Comparison of ENCODE assay signal across 9 cellular contexts in the genomic region with DNA sequence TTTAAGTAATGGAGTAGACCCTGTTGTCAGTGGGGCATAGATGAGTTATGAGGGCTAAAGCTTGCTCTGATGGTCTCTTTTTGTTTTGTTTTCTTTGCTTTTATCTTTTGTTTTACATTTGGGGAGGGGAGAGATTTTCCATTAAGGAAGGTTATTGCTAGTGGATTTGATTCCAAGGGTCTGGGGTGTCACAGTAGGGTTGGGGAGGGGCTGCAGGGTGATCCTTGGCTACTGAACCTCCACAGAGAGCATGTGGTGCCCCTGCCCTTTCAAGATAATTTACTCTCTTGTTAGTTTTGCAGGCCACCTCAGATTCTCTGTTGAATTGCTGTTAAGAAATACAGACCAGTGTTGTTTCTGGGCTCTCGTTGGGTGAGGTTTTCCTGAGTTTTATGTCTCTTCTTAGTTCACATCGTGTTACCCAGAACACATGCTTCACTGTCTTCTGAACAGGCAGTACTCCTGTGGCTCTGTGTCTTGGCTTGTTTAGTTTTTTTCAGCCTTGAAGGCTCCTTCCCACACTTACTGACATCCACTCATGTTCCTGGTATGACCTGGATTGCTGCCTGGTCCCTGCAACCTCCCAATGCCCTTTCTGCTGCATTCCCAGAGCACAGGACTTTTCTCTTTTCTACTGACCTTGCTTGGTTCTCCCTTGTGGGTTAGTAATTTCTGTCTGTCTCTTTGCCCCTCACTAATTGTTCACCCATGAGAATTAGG. TPM values are rescaled to one million over a fixed set of nuclear protein-coding genes. Genes with fewer than 3 reads are reported as not detected.
DNase-seq lines count a peak whose midpoint lies in the region; ATAC-seq and TF ChIP-seq lines count a peak whose summit lies in the region.
"Had no signal": no experiment of that assay in that cellular context is flagged by ENCODE, and none has a peak within 500 bp of the region (broad histone marks: within the 10 kb centered on the region; RNA-seq: fewer than 3 reads in every experiment).

No MANE protein-coding gene starts in this region.

- no peak overlapping the region for H2AFZ ChIP-seq in Loucy (ENCODE audit: low read length)

- H3K9me3 ChIP-seq in Loucy (ENCODE audit: insufficient read depth, low read depth, low read length): no peaks in the 10 kb centered on the region

- H3K27me3 ChIP-seq in Loucy (ENCODE audit: insufficient read depth, low read length, poor library complexity, severe bottlenecking): no peaks in the 10 kb centered on the region

- peaks cover 0 to 4% (median 0%) of the 10 kb centered on the region in 3 donors for H3K36me3 Mint-ChIP-seq in naive thymus-derived CD8-positive, alpha-beta T cell

- H3K79me2 ChIP-seq in Loucy (ENCODE audit: insufficient read depth, low read length): peaks cover 81% of the 10 kb centered on the region

- no peaks in the 10 kb centered on the region for H3K9me3 Mint-ChIP-seq in naive thymus-derived CD8-positive, alpha-beta T cell

- H3F3A ChIP-seq in Loucy (ENCODE audit: low read depth): no peaks in the 10 kb centered on the region

- H3K27ac Mint-ChIP-seq in naive thymus-derived CD8-positive, alpha-beta T cell: peak overlapping the region in 9 of 10 donors; percentile 12 to 69 (median 46)

- H3K4me3 ChIP-seq in Loucy (ENCODE audit: low read length, poor library complexity, severe bottlenecking): peak overlapping the region; percentile 69

- no peaks in the 10 kb centered on the region for H3K9me2 ChIP-seq in Loucy (replicated peaks; ENCODE audit: low read depth, low read length)

- peak overlapping the region; percentile 69 for H3K9ac ChIP-seq in Loucy (ENCODE audit: low read depth, low read length, poor library complexity, severe bottlenecking)

- H3K4me1 Mint-ChIP-seq in naive thymus-derived CD8-positive, alpha-beta T cell: peaks cover 27 to 71% (median 62%) of the 10 kb centered on the region in 4 donors

- POLR2A ChIA-PET in naive thymus-derived CD8-positive, alpha-beta T cell (lab: Charles Lee): interaction anchor here (0.6 kb wide), 1 partner anchor 87 kb away, joined by 4 read pairs; no protein-coding TSS in a partner anchor

- no peaks in the 10 kb centered on the region for H4K20me1 ChIP-seq in Loucy (ENCODE audit: insufficient read depth, low read length, poor library complexity, severe bottlenecking)

- peak overlapping the region; percentile 85 for H3K4me2 ChIP-seq in Loucy (ENCODE audit: low read depth, low read length, poor library complexity, severe bottlenecking)

- no peaks in the 10 kb centered on the region for H3K36me3 ChIP-seq in Loucy (ENCODE audit: insufficient read depth, low read length)

- TF ChIP-seq CTCF in Loucy (conservative IDR thresholded peaks at IDR 0.05; ENCODE audit: low read length): no peak

- no peaks in the 10 kb centered on the region for H3K27me3 Mint-ChIP-seq in naive thymus-derived CD8-positive, alpha-beta T cell

- H3K4me3 Mint-ChIP-seq in naive thymus-derived CD8-positive, alpha-beta T cell: peak overlapping the region in 8 of 10 donors; percentile 1 to 47 (median 26)

- H3K4me1 ChIP-seq in Loucy (ENCODE audit: insufficient read depth, low read length, poor library complexity, severe bottlenecking): peaks cover 47% of the 10 kb centered on the region

- ATAC-seq in naive thymus-derived CD8-positive, alpha-beta T cell: no peak
- no peak for ATAC-seq in GM21717 (IDR thresholded peaks at IDR 0.05; ENCODE audit: unreplicated experiment)

- DNase-seq in A172 (ENCODE audit: low spot score) (peak; percentile 28), epidermal melanocyte (ENCODE audit: insufficient read length, low spot score) (peak; percentile 33), HPDE6-E6E7 (ENCODE audit: extremely low spot score) (no peak), GF-D8 (lab: John Stamatoyannopoulos, UW) (no peak)
- DNase-seq in naive thymus-derived CD8-positive, alpha-beta T cell: no peak
- no peak for DNase-seq in activated CD4-positive, alpha-beta T cell treated with anti-CD3 and anti-CD28 coated beads for 48 hours
- DNase-seq: stimulated activated CD4-positive, alpha-beta T cell treated with anti-CD3 and anti-CD28 coated beads, Interleukin-15, amount 100 ng/mL, for 24 hours had no signal

RNA-seq across cellular contexts. Expression of a gene that starts 4.3 kb away (rescaled TPM):
- 101 and 127 TPM in 2 replicates for total RNA-seq in A172 (2014; rRNA removed; shearing (Covaris generic))
- total RNA-seq in naive thymus-derived CD8-positive, alpha-beta T cell: 10 to 100 TPM; 12.6 to 15.6 TPM
- polyA plus RNA-seq in naive thymus-derived CD8-positive, alpha-beta T cell: 1 to 10 TPM; 2.2 to 4.4 (median 2.4) TPM

RNA-seq across cellular contexts. Expression of a gene that starts 36.9 kb away (rescaled TPM):
- total RNA-seq in A172 (2014; rRNA removed; shearing (Covaris generic)): 112 and 143 TPM in 2 replicates
- 10 to 100 TPM; 55.5 to 59.3 TPM for total RNA-seq in naive thymus-derived CD8-positive, alpha-beta T cell
- polyA plus RNA-seq in naive thymus-derived CD8-positive, alpha-beta T cell: 10 to 100 TPM; 14.6 to 19.1 (median 15.4) TPM

Comparison
In these comparisons a context has a peak if more than half of its experiments do, and no peak if none do; other contexts are left out.
1. DNase-seq: peak in A172 (single experiment) and epidermal melanocyte (single experiment); none in naive thymus-derived CD8-positive, alpha-beta T cell (0 of 10), HPDE6-E6E7 (single experiment), GF-D8 (single experiment) and activated CD4-positive, alpha-beta T cell treated with anti-CD3 and anti-CD28 coated beads for 48 hours (single experiment).